Comparison of ENCODE assay signal across 13 cellular contexts in the genomic region with DNA sequence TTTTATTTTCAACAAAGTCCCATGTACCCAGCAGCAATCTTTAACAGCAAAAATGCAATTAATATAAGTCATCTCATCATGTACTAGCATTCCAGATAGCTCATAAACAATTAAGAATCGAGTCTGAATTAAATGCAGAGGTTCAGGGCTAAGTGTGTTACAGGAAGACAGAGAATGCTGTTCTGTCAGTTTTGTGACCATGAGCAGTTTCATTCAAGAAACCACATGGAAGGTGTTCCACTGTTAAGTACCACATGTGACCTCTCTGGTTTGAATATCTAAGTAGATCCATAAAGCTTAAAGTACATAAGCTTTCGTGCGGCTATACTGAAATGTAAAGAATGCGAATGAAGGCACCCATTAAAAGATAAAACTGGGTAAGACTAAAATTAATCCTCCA.
DNase-seq lines count a peak whose midpoint lies in the region; ATAC-seq, FAIRE-seq and TF ChIP-seq lines count a peak whose summit lies in the region.
"Had no signal": no experiment of that assay in that cellular context is flagged by ENCODE, and none has a peak within 500 bp of the region (broad histone marks: within the 10 kb centered on the region; RNA-seq: fewer than 3 reads in every experiment).

No MANE protein-coding gene starts in this region.

- DNase-seq in D721Med (ENCODE audit: insufficient read length, low spot score) (peak; percentile 23), Karpas-422 (no peak), RPMI8226 (peak; percentile 4), HK-2 (ENCODE audit: unreplicated experiment) (no peak), NCI-H1105 (lab: John Stamatoyannopoulos, UW) (no peak)
- no peak for DNase-seq in activated CD8-positive, alpha-beta T cell treated with anti-CD3 and anti-CD28 coated beads, Interleukin-2, amount 10 ng/mL, durations not matched to agents 7 days and 5 days
- DNase-seq: Caco-2; CD8-positive, alpha-beta memory T cell; GOT3; H9; IMR-90 had no signal

- peak overlapping the region; percentile 33 for H3K4me2 ChIP-seq in Karpas-422 (ENCODE audit: low read depth, low read length, poor library complexity, severe bottlenecking)
- H3K4me2 ChIP-seq: BLaER1 had no signal

- H3K36me3 ChIP-seq in Karpas-422 (ENCODE audit: insufficient read depth, low read length), result no peaks in the 10 kb centered on the region
- H3K36me3 ChIP-seq: BLaER1 had no signal

- no peaks in the 10 kb centered on the region for H3K9me2 ChIP-seq in Karpas-422 (replicated peaks; ENCODE audit: insufficient read depth, low read length)

- no peak for ATAC-seq in activated CD8-positive, alpha-beta T cell treated with anti-CD3 and anti-CD28 coated beads, Interleukin-2, amount 10 ng/mL, durations not matched to agents 7 days and 5 days

- H3K9me3 ChIP-seq in Karpas-422 (ENCODE audit: low read length), result no peaks in the 10 kb centered on the region
- H3K9me3 ChIP-seq: BLaER1, Caco-2 had no signal

- TF ChIP-seq CTCF in D721Med (IDR thresholded peaks at IDR 0.05; ENCODE audit: insufficient read depth, missing control alignments) (no peak), nephron (IDR thresholded peaks at IDR 0.05; ENCODE audit: unreplicated experiment in 3 of 3) (no peak)

- no peaks in the 10 kb centered on the region for H3K9me3 Mint-ChIP-seq in nephron
- no peaks in the 10 kb centered on the region for H3K9me3 Mint-ChIP-seq in activated CD8-positive, alpha-beta T cell treated with anti-CD3 and anti-CD28 coated beads, Interleukin-2, amount 10 ng/mL, durations not matched to agents 7 days and 5 days (ENCODE audit: insufficient read depth)
- H3K9me3 Mint-ChIP-seq: CD8-positive, alpha-beta memory T cell; H9 had no signal

- no peaks in the 10 kb centered on the region for H3K79me2 ChIP-seq in Karpas-422 (ENCODE audit: low read length)

- H3K36me3 Mint-ChIP-seq in nephron (ENCODE audit: low read depth), result no peaks in the 10 kb centered on the region
- no peaks in the 10 kb centered on the region for H3K36me3 Mint-ChIP-seq in activated CD8-positive, alpha-beta T cell treated with anti-CD3 and anti-CD28 coated beads, Interleukin-2, amount 10 ng/mL, durations not matched to agents 7 days and 5 days (ENCODE audit: low read depth)
- H3K36me3 Mint-ChIP-seq: CD8-positive, alpha-beta memory T cell had no signal

- H3K27me3 Mint-ChIP-seq in nephron (ENCODE audit: low read depth), result peaks cover 4% of the 10 kb centered on the region
- H3K27me3 Mint-ChIP-seq in activated CD8-positive, alpha-beta T cell treated with anti-CD3 and anti-CD28 coated beads, Interleukin-2, amount 10 ng/mL, durations not matched to agents 7 days and 5 days (ENCODE audit: low read depth), result no peaks in the 10 kb centered on the region

- peaks cover 18% of the 10 kb centered on the region for H3K4me1 Mint-ChIP-seq in nephron
- H3K4me1 Mint-ChIP-seq in activated CD8-positive, alpha-beta T cell treated with anti-CD3 and anti-CD28 coated beads, Interleukin-2, amount 10 ng/mL, durations not matched to agents 7 days and 5 days (ENCODE audit: low read depth), result no peaks in the 10 kb centered on the region
- H3K4me1 Mint-ChIP-seq: CD8-positive, alpha-beta memory T cell had no signal

- no peaks in the 10 kb centered on the region for H4K20me1 ChIP-seq in Karpas-422 (ENCODE audit: insufficient read depth, low read depth, low read length)
- H4K20me1 ChIP-seq: BLaER1 had no signal

- H3K27ac ChIP-seq in Karpas-422 (ENCODE audit: low read length), result peak overlapping the region; percentile 71
- H3K27ac ChIP-seq: BLaER1 had no signal

- H3K27me3 ChIP-seq in Karpas-422 (ENCODE audit: low read length), result no peaks in the 10 kb centered on the region
- H3K27me3 ChIP-seq: BLaER1 had no signal

- peak overlapping the region in 1 of 3 experiments; percentile 2 for H3K4me3 Mint-ChIP-seq in nephron
- no peak overlapping the region for H3K4me3 Mint-ChIP-seq in activated CD8-positive, alpha-beta T cell treated with anti-CD3 and anti-CD28 coated beads, Interleukin-2, amount 10 ng/mL, durations not matched to agents 7 days and 5 days
- H3K4me3 Mint-ChIP-seq: CD8-positive, alpha-beta memory T cell; H9 had no signal

- FAIRE-seq in D721Med (lab: Jason Lieb, UNC), result peak; percentile 86

- no peak overlapping the region for H2AFZ ChIP-seq in Karpas-422 (ENCODE audit: low read length)

- H3K4me3 ChIP-seq in Karpas-422 (ENCODE audit: low read length), result no peak overlapping the region
- H3K4me3 ChIP-seq: BLaER1 had no signal

- CTCF ChIA-PET in activated CD8-positive, alpha-beta T cell treated with anti-CD3 and anti-CD28 coated beads, Interleukin-2, amount 10 ng/mL, durations not matched to agents 7 days and 5 days (lab: Charles Lee), result no interaction called here

- peak overlapping the region; percentile 53 to 82 (median 75) for H3K27ac Mint-ChIP-seq in nephron
- H3K27ac Mint-ChIP-seq in activated CD8-positive, alpha-beta T cell treated with anti-CD3 and anti-CD28 coated beads, Interleukin-2, amount 10 ng/mL, durations not matched to agents 7 days and 5 days, result no peak overlapping the region
- H3K27ac Mint-ChIP-seq: CD8-positive, alpha-beta memory T cell; H9 had no signal

- peaks cover 41% of the 10 kb centered on the region for H3K4me1 ChIP-seq in Karpas-422 (ENCODE audit: low read length)
- H3K4me1 ChIP-seq: BLaER1, Caco-2 had no signal

- POLR2A ChIA-PET in activated CD8-positive, alpha-beta T cell treated with anti-CD3 and anti-CD28 coated beads, Interleukin-2, amount 10 ng/mL, durations not matched to agents 7 days and 5 days (lab: Charles Lee), result no interaction called here

- H3K9ac ChIP-seq in Karpas-422 (ENCODE audit: low read length), result no peak overlapping the region
- H3K9ac ChIP-seq: BLaER1 had no signal

Comparison
In these comparisons a context has a peak if more than half of its experiments do, and no peak if none do; other contexts are left out.
1. DNase-seq: peak in D721Med (single experiment) and RPMI8226 (single experiment); none in Karpas-422 (single experiment), activated CD8-positive, alpha-beta T cell treated with anti-CD3 and anti-CD28 coated beads, Interleukin-2, amount 10 ng/mL, durations not matched to agents 7 days and 5 days (single experiment), HK-2 (single experiment) and NCI-H1105 (single experiment).